Comparison of ENCODE assay signal across 20 cellular contexts in the genomic region with DNA sequence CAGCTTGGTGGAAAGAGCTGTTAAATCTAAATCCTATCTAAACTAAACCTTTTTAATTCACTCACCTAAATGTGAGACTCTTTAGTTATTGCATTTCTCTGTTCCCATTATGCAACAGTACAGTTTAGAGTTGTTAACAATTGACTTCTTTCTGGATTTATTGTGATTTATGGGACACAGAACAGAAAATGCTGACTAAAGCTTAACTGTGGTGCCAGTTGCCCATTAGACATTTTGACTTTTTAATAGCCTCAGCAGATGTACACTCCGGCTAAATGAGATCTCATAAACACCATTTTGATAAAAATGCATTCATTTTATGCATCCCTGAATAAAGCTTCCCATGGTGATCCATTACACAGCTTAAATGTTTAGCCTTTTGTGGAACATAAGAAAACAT.
"Had no signal": no experiment of that assay in that cellular context is flagged by ENCODE, and none has a peak within 500 bp of the region (broad histone marks: within the 10 kb centered on the region; RNA-seq: fewer than 3 reads in every experiment).

No MANE protein-coding gene starts in this region.

- H3K4me3 Mint-ChIP-seq: immature natural killer cell, naive B cell had no signal

- H3K27ac Mint-ChIP-seq: immature natural killer cell, naive B cell had no signal

- H3K27me3 ChIP-seq: dorsolateral prefrontal cortex, gastroesophageal sphincter, right atrium auricular region, stomach, transverse colon had no signal

- H3K4me1 Mint-ChIP-seq: immature natural killer cell, naive B cell had no signal

- H3K4me1 ChIP-seq: right atrium auricular region, transverse colon had no signal

- H3K36me3 ChIP-seq: gastroesophageal sphincter, right atrium auricular region, stomach, thoracic aorta, transverse colon had no signal

- H3K27ac ChIP-seq: dorsolateral prefrontal cortex, gastroesophageal sphincter, right atrium auricular region, stomach, thoracic aorta, transverse colon had no signal

- H3K9me3 Mint-ChIP-seq: immature natural killer cell had no signal

- H3K36me3 Mint-ChIP-seq: immature natural killer cell, naive B cell had no signal

- H3K9me3 ChIP-seq: gastroesophageal sphincter, right atrium auricular region, stomach, thoracic aorta, transverse colon had no signal

- DNase-seq: cortex of kidney; dorsolateral prefrontal cortex; effector CD8-positive, alpha-beta T cell; foreskin fibroblast; immature natural killer cell; left cardiac atrium; mesendoderm; naive B cell; posterior cingulate gyrus; small intestine; stimulated activated CD4-positive, alpha-beta T cell treated with anti-CD3 and anti-CD28 coated beads, Interleukin-12 subunit alpha, Interleukin-12 subunit beta, amount 100 ng/mL, for 4 hours; stimulated activated naive CD4-positive, alpha-beta T cell; stomach; substantia nigra; transverse colon had no signal

- H3K4me3 ChIP-seq: dorsolateral prefrontal cortex, gastroesophageal sphincter, right atrium auricular region, stomach, thoracic aorta, transverse colon had no signal

- ATAC-seq: esophagus mucosa, gastroesophageal sphincter, left cardiac atrium had no signal

- FAIRE-seq: keratinocyte, small intestine had no signal
